Comparison of ENCODE assay signal across 13 cellular contexts in genomic region chr2:236971131-236971850, GRCh38.
DNase-seq lines count a peak whose midpoint lies in the region; ATAC-seq, FAIRE-seq and TF ChIP-seq lines count a peak whose summit lies in the region.
"Had no signal": no experiment of that assay in that cellular context is flagged by ENCODE, and none has a peak within 500 bp of the region (broad histone marks: within the 10 kb centered on the region; RNA-seq: fewer than 3 reads in every experiment).

No MANE protein-coding gene starts in this region.

- H3K79me2 ChIP-seq in smooth muscle cell (ENCODE audit: low read depth), result no peaks in the 10 kb centered on the region

- H3F3A ChIP-seq in smooth muscle cell (ENCODE audit: low read depth), result peaks cover 7% of the 10 kb centered on the region

- H3K27me3 ChIP-seq in HL-60 (ENCODE audit: insufficient read depth, poor library complexity, severe bottlenecking) (no peaks in the 10 kb centered on the region), right atrium auricular region (no peaks in the 10 kb centered on the region), smooth muscle cell (ENCODE audit: low read depth) (no peaks in the 10 kb centered on the region)
- H3K27me3 ChIP-seq: adrenal gland had no signal

- H2AFZ ChIP-seq in smooth muscle cell (ENCODE audit: low read depth), result peak overlapping the region; percentile 52

- no peak overlapping the region for H3K9ac ChIP-seq in smooth muscle cell (ENCODE audit: low read depth)

- H3K4me1 ChIP-seq in right atrium auricular region (no peaks in the 10 kb centered on the region), smooth muscle cell (ENCODE audit: low read depth) (peaks cover 11% of the 10 kb centered on the region)

- peak overlapping the region; percentile 98 to 99 for H3K27ac Mint-ChIP-seq in T-cell
- H3K27ac Mint-ChIP-seq: stimulated activated memory B cell treated with anti-CD40 and anti-IgM and Interleukin-4, amounts not matched to agents 10 μg/mL and 1 μg/mL and 100 μg/mL, for 72 hours had no signal

- FAIRE-seq in GM19239 (lab: Jason Lieb, UNC), result no peak
- FAIRE-seq: colon had no signal

- 27% methylated on average over 15 of the region's 15 CpGs for WGBS in smooth muscle cell (ENCODE audit: low lambda C conversion rate)

- peak overlapping the region; percentile 77 for H3K4me2 ChIP-seq in smooth muscle cell

- H3K36me3 ChIP-seq in right atrium auricular region (no peaks in the 10 kb centered on the region), smooth muscle cell (ENCODE audit: low read depth) (no peaks in the 10 kb centered on the region)
- H3K36me3 ChIP-seq: adrenal gland had no signal

- H3K27me3 Mint-ChIP-seq in T-cell, result peaks cover 0 to 4% of the 10 kb centered on the region in 2 donors

- no peak overlapping the region for H3K4me3 Mint-ChIP-seq in T-cell
- H3K4me3 Mint-ChIP-seq: stimulated activated memory B cell treated with anti-CD40 and anti-IgM and Interleukin-4, amounts not matched to agents 10 μg/mL and 1 μg/mL and 100 μg/mL, for 72 hours had no signal

- POLR2A ChIA-PET in T-cell (lab: Charles Lee), result no interaction called here

- H3K4me3 ChIP-seq in HL-60 (replicated peaks; ENCODE audit: insufficient read depth, low read length), result no peak overlapping the region
- H3K4me3 ChIP-seq in right atrium auricular region, result no peak overlapping the region
- no peak overlapping the region for H3K4me3 ChIP-seq in smooth muscle cell
- H3K4me3 ChIP-seq: adrenal gland had no signal

- no peaks in the 10 kb centered on the region for H3K9me3 Mint-ChIP-seq in T-cell
- H3K9me3 Mint-ChIP-seq: stimulated activated memory B cell treated with anti-CD40 and anti-IgM and Interleukin-4, amounts not matched to agents 10 μg/mL and 1 μg/mL and 100 μg/mL, for 72 hours had no signal

- H4K20me1 ChIP-seq in smooth muscle cell (ENCODE audit: low read depth), result no peaks in the 10 kb centered on the region

- no peak overlapping the region for H3K27ac ChIP-seq in HL-60 (replicated peaks)
- no peak overlapping the region for H3K27ac ChIP-seq in right atrium auricular region
- H3K27ac ChIP-seq in smooth muscle cell (ENCODE audit: low read depth), result peak overlapping the region; percentile 14

- H3K4me1 Mint-ChIP-seq in T-cell, result peaks cover 39 to 54% (median 42%) of the 10 kb centered on the region in 3 donors

- TF ChIP-seq CTCF in HL-60 (IDR thresholded peaks at IDR 0.05; ENCODE audit: insufficient read depth, low read length), result no peak
- no peak for TF ChIP-seq CTCF in right atrium auricular region (IDR thresholded peaks at IDR 0.05)
- no peak for TF ChIP-seq CTCF in smooth muscle cell (IDR thresholded peaks at IDR 0.05; ENCODE audit: borderline replicate concordance, insufficient read depth, poor library complexity, severe bottlenecking)

- no peaks in the 10 kb centered on the region for H3K36me3 Mint-ChIP-seq in T-cell
- H3K36me3 Mint-ChIP-seq: stimulated activated memory B cell treated with anti-CD40 and anti-IgM and Interleukin-4, amounts not matched to agents 10 μg/mL and 1 μg/mL and 100 μg/mL, for 72 hours had no signal

- CTCF ChIA-PET in T-cell (lab: Charles Lee), result interaction anchor here in 1 of 2 donors (1.0 kb wide), 1 partner anchor 56 kb away, joined by 3 read pairs; no protein-coding TSS in a partner anchor

- ATAC-seq in T-cell (replicated peaks in 1 of 4), result no peak
- ATAC-seq: HCT116; stimulated activated memory B cell treated with anti-CD40 and anti-IgM and Interleukin-4, amounts not matched to agents 10 μg/mL and 1 μg/mL and 100 μg/mL, for 72 hours had no signal

- peak; percentile 37 to 85 for DNase-seq in HL-60 (ENCODE audit: low read depth in 1 of 2, low spot score in 1 of 2)
- DNase-seq in T-cell, result no peak
- peak; percentile 70 for DNase-seq in right atrium auricular region (ENCODE audit: low spot score)
- no peak for DNase-seq in smooth muscle cell (lab: John Stamatoyannopoulos, UW; ENCODE audit: unreplicated experiment)
- DNase-seq in cerebellum (ENCODE audit: low spot score), result no peak
- DNase-seq in NCI-H1417 (lab: John Stamatoyannopoulos, UW), result no peak
- no peak for DNase-seq in GM19239 (ENCODE audit: insufficient read length, low spot score)
- DNase-seq: NCI-H2171 treated with DMSO at 0.1 percent for 48 hours; stimulated activated CD4-positive, alpha-beta T cell treated with anti-CD3 and anti-CD28 coated beads, Interleukin-4, amount 100 ng/mL, for 4 hours had no signal

- no peaks in the 10 kb centered on the region for H3K9me3 ChIP-seq in right atrium auricular region
- no peaks in the 10 kb centered on the region for H3K9me3 ChIP-seq in smooth muscle cell (replicated peaks; ENCODE audit: low read depth)
- H3K9me3 ChIP-seq: adrenal gland had no signal

Comparison
In these comparisons a context has a peak if more than half of its experiments do, and no peak if none do; other contexts are left out.
1. DNase-seq: peak in HL-60 (2 of 2) and right atrium auricular region (single experiment); none in T-cell (0 of 34), smooth muscle cell (single experiment), cerebellum (single experiment), NCI-H1417 (0 of 3) and GM19239 (single experiment).